8 cellular contexts compared by ENCODE assay signal in genomic region chr9:15509931-15510788, GRCh38. TPM values are rescaled to one million over a fixed set of nuclear protein-coding genes. Genes with fewer than 3 reads are reported as not detected.
DNase-seq lines count a peak whose midpoint lies in the region; ATAC-seq and TF ChIP-seq lines count a peak whose summit lies in the region.

No MANE protein-coding gene starts in this region.

- no peak overlapping the region for H2AFZ ChIP-seq in OCI-LY1 (ENCODE audit: low read length)

- DNase-seq in NCI-H2196 (lab: John Stamatoyannopoulos, UW; ENCODE audit: unreplicated experiment) (peak; percentile 66), NCI-H2196 treated with DMSO at 0.1 percent for 48 hours (lab: John Stamatoyannopoulos, UW; ENCODE audit: unreplicated experiment) (no peak), fibroblast of the aortic adventitia (ENCODE audit: low read depth) (no peak), superior temporal gyrus (ENCODE audit: extremely low spot score) (peak; percentile 38)

- peak overlapping the region; percentile 98 for H3K4me3 ChIP-seq in OCI-LY1 (ENCODE audit: low read depth, low read length, poor library complexity, severe bottlenecking)
- peak overlapping the region; percentile 90 for H3K4me3 ChIP-seq in fibroblast of the aortic adventitia (ENCODE audit: low read depth, low read length)
- peak overlapping the region; percentile 85 to 92 for H3K4me3 ChIP-seq in neutrophil (ENCODE audit: low read depth in 1 of 2, low read length in 1 of 2)

- peaks cover 33% of the 10 kb centered on the region for H3K79me2 ChIP-seq in OCI-LY1 (ENCODE audit: insufficient read depth, low read length)

- peak overlapping the region; percentile 97 for H3K9ac ChIP-seq in OCI-LY1 (ENCODE audit: low read length)

- H3K4me2 ChIP-seq in OCI-LY1 (ENCODE audit: low read length): peak overlapping the region; percentile 94

- no peaks in the 10 kb centered on the region for H4K20me1 ChIP-seq in OCI-LY1 (ENCODE audit: insufficient read depth, low read length)

- no peaks in the 10 kb centered on the region for H3F3A ChIP-seq in OCI-LY1 (ENCODE audit: insufficient read depth, low read length)

- H3K9me3 Mint-ChIP-seq in activated T-helper 17 cell treated with anti-CD3 and anti-CD28 coated beads, Interleukin-2, amount 50 U/mL, for 72 hours: no peaks in the 10 kb centered on the region

- H3K27me3 ChIP-seq in OCI-LY1 (ENCODE audit: insufficient read depth, low read length) (no peaks in the 10 kb centered on the region), neutrophil (no peaks in the 10 kb centered on the region)

- no peaks in the 10 kb centered on the region for H3K27me3 Mint-ChIP-seq in activated T-helper 17 cell treated with anti-CD3 and anti-CD28 coated beads, Interleukin-2, amount 50 U/mL, for 72 hours

- peak overlapping the region; percentile 85 for H3K4me3 Mint-ChIP-seq in activated T-helper 17 cell treated with anti-CD3 and anti-CD28 coated beads, Interleukin-2, amount 50 U/mL, for 72 hours

- ATAC-seq in HG02981 (IDR thresholded peaks at IDR 0.05; ENCODE audit: unreplicated experiment): peak; percentile 29
- ATAC-seq in activated T-helper 17 cell treated with anti-CD3 and anti-CD28 coated beads, Interleukin-2, amount 50 U/mL, for 72 hours (replicated peaks): peak; percentile 64

- peaks cover 59% of the 10 kb centered on the region for H3K36me3 Mint-ChIP-seq in activated T-helper 17 cell treated with anti-CD3 and anti-CD28 coated beads, Interleukin-2, amount 50 U/mL, for 72 hours (ENCODE audit: low read depth)

- H3K9me3 ChIP-seq in OCI-LY1 (ENCODE audit: low read length) (no peaks in the 10 kb centered on the region), neutrophil (no peaks in the 10 kb centered on the region)

- H3K36me3 ChIP-seq in OCI-LY1 (ENCODE audit: insufficient read depth, low read length) (peaks cover 36% of the 10 kb centered on the region), neutrophil (peaks cover 38% of the 10 kb centered on the region)

- peaks cover 29% of the 10 kb centered on the region for H3K4me1 Mint-ChIP-seq in activated T-helper 17 cell treated with anti-CD3 and anti-CD28 coated beads, Interleukin-2, amount 50 U/mL, for 72 hours

- H3K9me2 ChIP-seq in OCI-LY1 (ENCODE audit: low read depth, low read length): no peaks in the 10 kb centered on the region

- TF ChIP-seq CTCF in OCI-LY1 (IDR thresholded peaks at IDR 0.05; ENCODE audit: low read length): no peak
- no peak for TF ChIP-seq CTCF in fibroblast of the aortic adventitia (IDR thresholded peaks at IDR 0.05; ENCODE audit: insufficient read depth, low read length)
- TF ChIP-seq CTCF in neutrophil (IDR thresholded peaks at IDR 0.05): no peak

- peaks cover 58% of the 10 kb centered on the region for H3K4me1 ChIP-seq in OCI-LY1 (ENCODE audit: insufficient read depth, low read length, severe bottlenecking)
- peaks cover 27 to 37% of the 10 kb centered on the region in 2 experiments for H3K4me1 ChIP-seq in neutrophil (ENCODE audit: control insufficient read depth in 1 of 2, insufficient read depth in 1 of 2, low read depth in 1 of 2, low read length in 1 of 2)

- peak overlapping the region; percentile 99 for H3K27ac Mint-ChIP-seq in activated T-helper 17 cell treated with anti-CD3 and anti-CD28 coated beads, Interleukin-2, amount 50 U/mL, for 72 hours

- H3K27ac ChIP-seq in OCI-LY1 (ENCODE audit: low read depth, low read length, poor library complexity, severe bottlenecking): peak overlapping the region; percentile 90
- peak overlapping the region; percentile 94 for H3K27ac ChIP-seq in neutrophil

RNA-seq across cellular contexts. Expression of gene PSIP1, which starts 0.6 kb away (rescaled TPM):
- 100 to 1,000 TPM in 1 of 2 donors, 10 to 100 TPM in 1; 83.9 to 126 TPM for total RNA-seq in activated T-helper 17 cell treated with anti-CD3 and anti-CD28 coated beads, Interleukin-2, amount 50 U/mL, for 72 hours
- total RNA-seq in fibroblast of the aortic adventitia (ENCODE audit: low replicate concordance): 66.2 and 108 TPM in 2 replicates

RNA-seq across cellular contexts. Expression of gene CCDC171, which starts 42.7 kb away (rescaled TPM):
- 1 to 10 TPM; 2.5 to 5.5 TPM for total RNA-seq in activated T-helper 17 cell treated with anti-CD3 and anti-CD28 coated beads, Interleukin-2, amount 50 U/mL, for 72 hours
- 8.1 and 13.3 TPM in 2 replicates for total RNA-seq in fibroblast of the aortic adventitia (ENCODE audit: low replicate concordance)

Comparison
In these comparisons a context has a peak if more than half of its experiments do, and no peak if none do; other contexts are left out.
1. DNase-seq: peak in NCI-H2196 (single experiment) and superior temporal gyrus (single experiment); none in NCI-H2196 treated with DMSO at 0.1 percent for 48 hours (single experiment) and fibroblast of the aortic adventitia (single experiment).
2. Peak in every context shown above with its lines, with median percentiles within 50 percentile points of each other: H3K4me3 ChIP-seq.